Comparison of ENCODE assay signal across 1 cellular context in genomic region chr12:96907681-96908163, GRCh38.
TF ChIP-seq lines count a peak whose summit lies in the region.

No MANE protein-coding gene starts in this region.

TF ChIP-seq in K562, 482 proteins besides CTCF, POLR2A, EP300 and RAD21 (continued from another document):
- TF ChIP-seq, protein P1, sequence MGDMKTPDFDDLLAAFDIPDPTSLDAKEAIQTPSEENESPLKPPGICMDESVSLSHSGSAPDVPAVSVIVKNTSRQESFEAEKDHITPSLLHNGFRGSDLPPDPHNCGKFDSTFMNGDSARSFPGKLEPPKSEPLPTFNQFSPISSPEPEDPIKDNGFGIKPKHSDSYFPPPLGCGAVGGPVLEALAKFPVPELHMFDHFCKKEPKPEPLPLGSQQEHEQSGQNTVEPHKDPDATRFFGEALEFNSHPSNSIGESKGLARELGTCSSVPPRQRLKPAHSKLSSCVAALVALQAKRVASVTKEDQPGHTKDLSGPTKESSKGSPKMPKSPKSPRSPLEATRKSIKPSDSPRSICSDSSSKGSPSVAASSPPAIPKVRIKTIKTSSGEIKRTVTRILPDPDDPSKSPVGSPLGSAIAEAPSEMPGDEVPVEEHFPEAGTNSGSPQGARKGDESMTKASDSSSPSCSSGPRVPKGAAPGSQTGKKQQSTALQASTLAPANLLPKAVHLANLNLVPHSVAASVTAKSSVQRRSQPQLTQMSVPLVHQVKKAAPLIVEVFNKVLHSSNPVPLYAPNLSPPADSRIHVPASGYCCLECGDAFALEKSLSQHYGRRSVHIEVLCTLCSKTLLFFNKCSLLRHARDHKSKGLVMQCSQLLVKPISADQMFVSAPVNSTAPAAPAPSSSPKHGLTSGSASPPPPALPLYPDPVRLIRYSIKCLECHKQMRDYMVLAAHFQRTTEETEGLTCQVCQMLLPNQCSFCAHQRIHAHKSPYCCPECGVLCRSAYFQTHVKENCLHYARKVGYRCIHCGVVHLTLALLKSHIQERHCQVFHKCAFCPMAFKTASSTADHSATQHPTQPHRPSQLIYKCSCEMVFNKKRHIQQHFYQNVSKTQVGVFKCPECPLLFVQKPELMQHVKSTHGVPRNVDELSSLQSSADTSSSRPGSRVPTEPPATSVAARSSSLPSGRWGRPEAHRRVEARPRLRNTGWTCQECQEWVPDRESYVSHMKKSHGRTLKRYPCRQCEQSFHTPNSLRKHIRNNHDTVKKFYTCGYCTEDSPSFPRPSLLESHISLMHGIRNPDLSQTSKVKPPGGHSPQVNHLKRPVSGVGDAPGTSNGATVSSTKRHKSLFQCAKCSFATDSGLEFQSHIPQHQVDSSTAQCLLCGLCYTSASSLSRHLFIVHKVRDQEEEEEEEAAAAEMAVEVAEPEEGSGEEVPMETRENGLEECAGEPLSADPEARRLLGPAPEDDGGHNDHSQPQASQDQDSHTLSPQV (IDR thresholded peaks at IDR 0.05): 0 out of 2 replicates have a peak, but pooled peaks have one; percentile 26
- TF ChIP-seq ZFX (CRISPR knock-in tag; IDR thresholded peaks at IDR 0.05) (peak; percentile 78), POLR2G (IDR thresholded peaks at IDR 0.05; ENCODE audit: low read depth, low read length) (no peak), ZNF436 (CRISPR knock-in tag; IDR thresholded peaks at IDR 0.05) (no peak), ETS1 (conservative IDR thresholded peaks at IDR 0.05; ENCODE audit: control insufficient read depth, low read depth, low read length) (no peak), RAD51 (IDR thresholded peaks at IDR 0.05; ENCODE audit: borderline replicate concordance, low read depth) (no peak), ZC3H8 (IDR thresholded peaks at IDR 0.05) (no peak), ZSCAN32 (CRISPR knock-in tag; IDR thresholded peaks at IDR 0.05) (no peak), ZSCAN29 (IDR thresholded peaks at IDR 0.05) (no peak), OTX1 (CRISPR knock-in tag; IDR thresholded peaks at IDR 0.05) (no peak), ZNF174 (CRISPR knock-in tag; IDR thresholded peaks at IDR 0.05) (no peak), MYC (IDR thresholded peaks at IDR 0.05; ENCODE audit: low read depth, low read length) (no peak), MYC (CRISPR knock-in tag; IDR thresholded peaks at IDR 0.05; ENCODE audit: borderline replicate concordance, low read depth) (no peak), ZNF785 (CRISPR knock-in tag; IDR thresholded peaks at IDR 0.05) (no peak), NR2C2 (CRISPR knock-in tag; IDR thresholded peaks at IDR 0.05) (no peak), NR2C2 (tag; IDR thresholded peaks at IDR 0.05) (peak; percentile 15; the same call in 1 of the 2 replicates), NFYB (IDR thresholded peaks at IDR 0.05; ENCODE audit: extremely low read depth, insufficient read length) (no peak), NFRKB (IDR thresholded peaks at IDR 0.05; ENCODE audit: low read depth) (no peak), GTF2A2 (tag; IDR thresholded peaks at IDR 0.05) (no peak), MBD2 (IDR thresholded peaks at IDR 0.05; ENCODE audit: borderline replicate concordance, low read depth) (no peak), ZNF121 (CRISPR knock-in tag; conservative IDR thresholded peaks at IDR 0.05) (no peak), STAT5B (CRISPR knock-in tag; IDR thresholded peaks at IDR 0.05) (no peak), NCOA6 (IDR thresholded peaks at IDR 0.05) (0 out of 2 replicates have a peak, but pooled peaks have one; percentile 7)
- TF ChIP-seq, protein P2, sequence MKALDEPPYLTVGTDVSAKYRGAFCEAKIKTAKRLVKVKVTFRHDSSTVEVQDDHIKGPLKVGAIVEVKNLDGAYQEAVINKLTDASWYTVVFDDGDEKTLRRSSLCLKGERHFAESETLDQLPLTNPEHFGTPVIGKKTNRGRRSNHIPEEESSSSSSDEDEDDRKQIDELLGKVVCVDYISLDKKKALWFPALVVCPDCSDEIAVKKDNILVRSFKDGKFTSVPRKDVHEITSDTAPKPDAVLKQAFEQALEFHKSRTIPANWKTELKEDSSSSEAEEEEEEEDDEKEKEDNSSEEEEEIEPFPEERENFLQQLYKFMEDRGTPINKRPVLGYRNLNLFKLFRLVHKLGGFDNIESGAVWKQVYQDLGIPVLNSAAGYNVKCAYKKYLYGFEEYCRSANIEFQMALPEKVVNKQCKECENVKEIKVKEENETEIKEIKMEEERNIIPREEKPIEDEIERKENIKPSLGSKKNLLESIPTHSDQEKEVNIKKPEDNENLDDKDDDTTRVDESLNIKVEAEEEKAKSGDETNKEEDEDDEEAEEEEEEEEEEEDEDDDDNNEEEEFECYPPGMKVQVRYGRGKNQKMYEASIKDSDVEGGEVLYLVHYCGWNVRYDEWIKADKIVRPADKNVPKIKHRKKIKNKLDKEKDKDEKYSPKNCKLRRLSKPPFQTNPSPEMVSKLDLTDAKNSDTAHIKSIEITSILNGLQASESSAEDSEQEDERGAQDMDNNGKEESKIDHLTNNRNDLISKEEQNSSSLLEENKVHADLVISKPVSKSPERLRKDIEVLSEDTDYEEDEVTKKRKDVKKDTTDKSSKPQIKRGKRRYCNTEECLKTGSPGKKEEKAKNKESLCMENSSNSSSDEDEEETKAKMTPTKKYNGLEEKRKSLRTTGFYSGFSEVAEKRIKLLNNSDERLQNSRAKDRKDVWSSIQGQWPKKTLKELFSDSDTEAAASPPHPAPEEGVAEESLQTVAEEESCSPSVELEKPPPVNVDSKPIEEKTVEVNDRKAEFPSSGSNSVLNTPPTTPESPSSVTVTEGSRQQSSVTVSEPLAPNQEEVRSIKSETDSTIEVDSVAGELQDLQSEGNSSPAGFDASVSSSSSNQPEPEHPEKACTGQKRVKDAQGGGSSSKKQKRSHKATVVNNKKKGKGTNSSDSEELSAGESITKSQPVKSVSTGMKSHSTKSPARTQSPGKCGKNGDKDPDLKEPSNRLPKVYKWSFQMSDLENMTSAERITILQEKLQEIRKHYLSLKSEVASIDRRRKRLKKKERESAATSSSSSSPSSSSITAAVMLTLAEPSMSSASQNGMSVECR (CRISPR knock-in tag; IDR thresholded peaks at IDR 0.05): no peak
- TF ChIP-seq, protein P3, sequence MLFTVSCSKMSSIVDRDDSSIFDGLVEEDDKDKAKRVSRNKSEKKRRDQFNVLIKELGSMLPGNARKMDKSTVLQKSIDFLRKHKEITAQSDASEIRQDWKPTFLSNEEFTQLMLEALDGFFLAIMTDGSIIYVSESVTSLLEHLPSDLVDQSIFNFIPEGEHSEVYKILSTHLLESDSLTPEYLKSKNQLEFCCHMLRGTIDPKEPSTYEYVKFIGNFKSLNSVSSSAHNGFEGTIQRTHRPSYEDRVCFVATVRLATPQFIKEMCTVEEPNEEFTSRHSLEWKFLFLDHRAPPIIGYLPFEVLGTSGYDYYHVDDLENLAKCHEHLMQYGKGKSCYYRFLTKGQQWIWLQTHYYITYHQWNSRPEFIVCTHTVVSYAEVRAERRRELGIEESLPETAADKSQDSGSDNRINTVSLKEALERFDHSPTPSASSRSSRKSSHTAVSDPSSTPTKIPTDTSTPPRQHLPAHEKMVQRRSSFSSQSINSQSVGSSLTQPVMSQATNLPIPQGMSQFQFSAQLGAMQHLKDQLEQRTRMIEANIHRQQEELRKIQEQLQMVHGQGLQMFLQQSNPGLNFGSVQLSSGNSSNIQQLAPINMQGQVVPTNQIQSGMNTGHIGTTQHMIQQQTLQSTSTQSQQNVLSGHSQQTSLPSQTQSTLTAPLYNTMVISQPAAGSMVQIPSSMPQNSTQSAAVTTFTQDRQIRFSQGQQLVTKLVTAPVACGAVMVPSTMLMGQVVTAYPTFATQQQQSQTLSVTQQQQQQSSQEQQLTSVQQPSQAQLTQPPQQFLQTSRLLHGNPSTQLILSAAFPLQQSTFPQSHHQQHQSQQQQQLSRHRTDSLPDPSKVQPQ (CRISPR knock-in tag; IDR thresholded peaks at IDR 0.05; ENCODE audit: borderline replicate concordance): no peak
- TF ChIP-seq, protein P4, sequence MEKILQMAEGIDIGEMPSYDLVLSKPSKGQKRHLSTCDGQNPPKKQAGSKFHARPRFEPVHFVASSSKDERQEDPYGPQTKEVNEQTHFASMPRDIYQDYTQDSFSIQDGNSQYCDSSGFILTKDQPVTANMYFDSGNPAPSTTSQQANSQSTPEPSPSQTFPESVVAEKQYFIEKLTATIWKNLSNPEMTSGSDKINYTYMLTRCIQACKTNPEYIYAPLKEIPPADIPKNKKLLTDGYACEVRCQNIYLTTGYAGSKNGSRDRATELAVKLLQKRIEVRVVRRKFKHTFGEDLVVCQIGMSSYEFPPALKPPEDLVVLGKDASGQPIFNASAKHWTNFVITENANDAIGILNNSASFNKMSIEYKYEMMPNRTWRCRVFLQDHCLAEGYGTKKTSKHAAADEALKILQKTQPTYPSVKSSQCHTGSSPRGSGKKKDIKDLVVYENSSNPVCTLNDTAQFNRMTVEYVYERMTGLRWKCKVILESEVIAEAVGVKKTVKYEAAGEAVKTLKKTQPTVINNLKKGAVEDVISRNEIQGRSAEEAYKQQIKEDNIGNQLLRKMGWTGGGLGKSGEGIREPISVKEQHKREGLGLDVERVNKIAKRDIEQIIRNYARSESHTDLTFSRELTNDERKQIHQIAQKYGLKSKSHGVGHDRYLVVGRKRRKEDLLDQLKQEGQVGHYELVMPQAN (IDR thresholded peaks at IDR 0.05; ENCODE audit: borderline replicate concordance): no peak
- TF ChIP-seq, protein P5, sequence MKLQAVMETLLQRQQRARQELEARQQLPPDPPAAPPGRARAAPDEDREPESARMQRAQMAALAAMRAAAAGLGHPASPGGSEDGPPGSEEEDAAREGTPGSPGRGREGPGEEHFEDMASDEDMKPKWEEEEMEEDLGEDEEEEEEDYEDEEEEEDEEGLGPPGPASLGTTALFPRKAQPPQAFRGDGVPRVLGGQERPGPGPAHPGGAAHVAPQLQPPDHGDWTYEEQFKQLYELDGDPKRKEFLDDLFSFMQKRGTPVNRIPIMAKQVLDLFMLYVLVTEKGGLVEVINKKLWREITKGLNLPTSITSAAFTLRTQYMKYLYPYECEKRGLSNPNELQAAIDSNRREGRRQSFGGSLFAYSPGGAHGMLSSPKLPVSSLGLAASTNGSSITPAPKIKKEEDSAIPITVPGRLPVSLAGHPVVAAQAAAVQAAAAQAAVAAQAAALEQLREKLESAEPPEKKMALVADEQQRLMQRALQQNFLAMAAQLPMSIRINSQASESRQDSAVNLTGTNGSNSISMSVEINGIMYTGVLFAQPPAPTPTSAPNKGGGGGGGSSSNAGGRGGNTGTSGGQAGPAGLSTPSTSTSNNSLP (IDR thresholded peaks at IDR 0.05; ENCODE audit: borderline replicate concordance, low read depth, low read length): no peak
